ENCODE assay signal across 26 cellular contexts in the genomic region with DNA sequence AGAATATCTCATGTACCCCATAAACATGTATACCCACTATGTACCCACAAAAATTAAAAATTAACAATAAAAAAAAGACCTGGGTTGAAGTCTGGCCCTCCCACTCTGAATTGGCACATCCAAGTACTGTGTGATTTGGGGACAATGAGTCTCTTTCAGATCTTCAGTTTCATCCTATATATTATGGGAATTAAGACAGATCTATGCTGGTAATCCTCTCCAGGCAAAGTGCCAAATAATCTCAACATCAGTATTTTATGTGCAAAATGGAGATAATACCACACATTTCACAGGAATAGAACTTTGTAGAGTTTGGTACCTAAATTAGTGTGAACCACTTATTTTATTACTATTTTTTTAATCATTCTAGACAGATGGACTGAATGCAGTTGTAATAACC.
"Had no signal": no experiment of that assay in that cellular context is flagged by ENCODE, and none has a peak within 500 bp of the region (broad histone marks: within the 10 kb centered on the region; RNA-seq: fewer than 3 reads in every experiment).

No MANE protein-coding gene starts in this region.

- H3K27ac ChIP-seq: neural progenitor cell, parathyroid adenoma, psoas muscle, right lobe of liver, sigmoid colon, suprapubic skin, testis, tibial artery, transverse colon, upper lobe of right lung, uterus had no signal

- ATAC-seq: natural killer cell; right cardiac atrium; right lobe of liver; stimulated activated memory B cell treated with anti-CD40 and anti-IgM and Interleukin-4, amounts not matched to agents 10 μg/mL and 1 μg/mL and 100 μg/mL, for 72 hours; stimulated activated naive CD8-positive, alpha-beta T cell treated with anti-CD3 and anti-CD28 coated beads, Interleukin-15, amount 100 ng/mL, for 72 hours; stimulated activated naive CD8-positive, alpha-beta T cell treated with anti-CD3 and anti-CD28 coated beads, Interleukin-15, Interleukin-2, amounts not matched to agents 100 U/mL and 50 U/mL, for 24 hours; upper lobe of right lung had no signal

- DNase-seq: natural killer cell; occipital lobe; ovary; posterior cingulate gyrus; psoas muscle; right cardiac atrium; right lobe of liver; sigmoid colon; small intestine; stimulated activated CD4-positive, alpha-beta T cell treated with anti-CD3 and anti-CD28 coated beads, Interleukin-15, amount 100 ng/mL, for 24 hours; stimulated activated CD4-positive, alpha-beta T cell treated with anti-CD3 and anti-CD28 coated beads, Interleukin-4, amount 100 ng/mL, for 1 hour; stimulated activated CD4-positive, alpha-beta T cell treated with anti-CD3 and anti-CD28 coated beads, Interleukin-4, amount 100 ng/mL, for 4 hours; stimulated activated CD8-positive, alpha-beta memory T cell treated with anti-CD3 and anti-CD28 coated beads, Interleukin-4, amount 100 ng/mL, for 48 hours; stimulated activated naive CD4-positive, alpha-beta T cell; stimulated activated naive CD8-positive, alpha-beta T cell treated with anti-CD3 and anti-CD28 coated beads, Interleukin-15, amount 100 ng/mL, for 72 hours; stimulated activated naive CD8-positive, alpha-beta T cell treated with anti-CD3 and anti-CD28 coated beads, Interleukin-15, Interleukin-2, amounts not matched to agents 100 U/mL and 50 U/mL, for 24 hours; substantia nigra; testis; tibial artery; transverse colon; upper lobe of right lung; uterus had no signal

- H3K4me3 ChIP-seq: neural progenitor cell, ovary, psoas muscle, right lobe of liver, sigmoid colon, suprapubic skin, testis, tibial artery, transverse colon, upper lobe of right lung, uterus had no signal

- H3K4me1 ChIP-seq: parathyroid adenoma, psoas muscle, uterus had no signal

- H3K36me3 ChIP-seq: neural progenitor cell, ovary, right lobe of liver, sigmoid colon, suprapubic skin, transverse colon, upper lobe of right lung, uterus had no signal

- H3K27me3 ChIP-seq: ovary, right lobe of liver, sigmoid colon, suprapubic skin, testis, tibial artery, transverse colon, upper lobe of right lung, uterus had no signal

- H3K9me3 ChIP-seq: ovary, psoas muscle, right lobe of liver, sigmoid colon, suprapubic skin, testis, tibial artery, transverse colon, upper lobe of right lung, uterus had no signal
